In genomic region chr20:819680-820327, GRCh38 we compare ENCODE assay signal across 14 cellular contexts. TPM values are rescaled to one million over a fixed set of nuclear protein-coding genes. Genes with fewer than 3 reads are reported as not detected.
DNase-seq lines count a peak whose midpoint lies in the region; ATAC-seq and TF ChIP-seq lines count a peak whose summit lies in the region.
"Had no signal": no experiment of that assay in that cellular context is flagged by ENCODE, and none has a peak within 500 bp of the region (broad histone marks: within the 10 kb centered on the region; RNA-seq: fewer than 3 reads in every experiment).

No MANE protein-coding gene starts in this region.

- intact Hi-C loops in testis (cut with DNase I; ENCODE audit: low total_unique reads), result no loop called here

- no CpG with 5 or more reads among the region's 8 CpGs for WGBS in H9 (ENCODE audit: extremely low coverage, insufficient read length, low lambda C conversion rate)
- 89 to 91% methylated on average over 7 to 8 of the region's 8 CpGs for WGBS in testis, 2 donors

- no peak overlapping the region for H3K56ac ChIP-seq in H9 (ENCODE audit: insufficient read length, low read depth, low read length)

- no peaks in the 10 kb centered on the region for H3K27me3 Mint-ChIP-seq in activated T-cell treated with anti-CD3 and anti-CD28 coated beads, Interleukin-2, amount 50 U/mL, for 72 hours (ENCODE audit: low read depth)
- no peaks in the 10 kb centered on the region; the same call in 1 of the 2 replicates for H3K27me3 Mint-ChIP-seq in H9 (ENCODE audit: low read depth)
- H3K27me3 Mint-ChIP-seq in naive B cell, result peaks cover 13 to 33% (median 23%) of the 10 kb centered on the region in 3 donors

- H3K4me1 ChIP-seq in H9 (ENCODE audit: insufficient read depth, low read length), result no peaks in the 10 kb centered on the region
- peaks cover 22% of the 10 kb centered on the region for H3K4me1 ChIP-seq in testis

- TF ChIP-seq CTCF in H9 (conservative IDR thresholded peaks at IDR 0.05), result no peak
- no peak for TF ChIP-seq CTCF in testis (IDR thresholded peaks at IDR 0.05)

- H2AFZ ChIP-seq in H9 (ENCODE audit: low read length), result no peak overlapping the region

- no peaks in the 10 kb centered on the region for H3K79me1 ChIP-seq in H9 (ENCODE audit: insufficient read depth, low read depth, low read length, poor library complexity, severe bottlenecking)

- H3K36me3 ChIP-seq in testis (ENCODE audit: low read depth, missing control alignments), result no peaks in the 10 kb centered on the region
- H3K36me3 ChIP-seq: heart left ventricle, MG63, stomach, tibial artery had no signal

- H3K4me3 ChIP-seq in testis, result no peak overlapping the region
- H3K4me3 ChIP-seq: heart left ventricle, MG63, stomach, tibial artery had no signal

- H4K20me1 ChIP-seq in H9 (ENCODE audit: control insufficient read depth, insufficient read depth, insufficient read length), result no peaks in the 10 kb centered on the region

- H3T11ph ChIP-seq in H9 (ENCODE audit: low read length), result no peak overlapping the region

- peak overlapping the region; percentile 2 for H3K27ac Mint-ChIP-seq in activated T-cell treated with anti-CD3 and anti-CD28 coated beads, Interleukin-2, amount 50 U/mL, for 72 hours
- H3K27ac Mint-ChIP-seq in H9 (peak overlapping the region in 2 of 3 experiments; percentile 71 to 87; a peak in 3 of 7 replicates), naive B cell (peak overlapping the region in 4 of 6 donors; percentile 28 to 67 (median 50))

- no peak overlapping the region for H3K14ac ChIP-seq in H9 (ENCODE audit: insufficient read depth, low read length)

- H3K27me3 ChIP-seq in H9 (ENCODE audit: insufficient read depth, low read length) (no peaks in the 10 kb centered on the region), testis (no peaks in the 10 kb centered on the region)
- H3K27me3 ChIP-seq: MG63 had no signal

- no peak overlapping the region for H2BK12ac ChIP-seq in H9 (ENCODE audit: insufficient read length, low read depth, low read length)

- no peak overlapping the region for H3K18ac ChIP-seq in H9 (ENCODE audit: insufficient read length, low read depth, low read length)

- H4K5ac ChIP-seq in H9 (ENCODE audit: insufficient read length, low read depth, low read length), result no peak overlapping the region

- no peaks in the 10 kb centered on the region for H3K4me1 Mint-ChIP-seq in activated T-cell treated with anti-CD3 and anti-CD28 coated beads, Interleukin-2, amount 50 U/mL, for 72 hours (ENCODE audit: low read depth)
- H3K4me1 Mint-ChIP-seq in H9, result peaks cover 3 to 20% of the 10 kb centered on the region in 2 experiments
- peaks cover 8 to 17% (median 12%) of the 10 kb centered on the region in 3 donors for H3K4me1 Mint-ChIP-seq in naive B cell

- H3K27ac ChIP-seq in H9 (ENCODE audit: insufficient read length, low read depth, low read length), result no peak overlapping the region
- H3K27ac ChIP-seq in testis, result no peak overlapping the region
- H3K27ac ChIP-seq: stomach, tibial artery had no signal

- H4K91ac ChIP-seq in H9 (ENCODE audit: insufficient read length, low read depth, low read length), result no peak overlapping the region

- H3K4ac ChIP-seq in H9 (ENCODE audit: low read depth, low read length), result no peak overlapping the region

- no peaks in the 10 kb centered on the region for H3K36me3 Mint-ChIP-seq in activated T-cell treated with anti-CD3 and anti-CD28 coated beads, Interleukin-2, amount 50 U/mL, for 72 hours (ENCODE audit: insufficient read depth in 2 of 2)
- H3K36me3 Mint-ChIP-seq in H9 (ENCODE audit: insufficient read depth in 1 of 3, low read depth in 3 of 3) (peaks cover 0 to 4% (median 0%) of the 10 kb centered on the region in 3 experiments; a peak in 2 of 7 replicates), naive B cell (no peaks in the 10 kb centered on the region)

- H2BK20ac ChIP-seq in H9 (ENCODE audit: low read depth, low read length, poor library complexity, severe bottlenecking), result no peak overlapping the region

- H3K9ac ChIP-seq in H9 (ENCODE audit: extremely low read depth, insufficient read length, low read length), result no peak overlapping the region

- H3K4me3 Mint-ChIP-seq in activated T-cell treated with anti-CD3 and anti-CD28 coated beads, Interleukin-2, amount 50 U/mL, for 72 hours, result no peak overlapping the region
- H3K4me3 Mint-ChIP-seq in H9 (no peak overlapping the region), naive B cell (no peak overlapping the region)

- no peak overlapping the region for H2BK120ac ChIP-seq in H9 (ENCODE audit: low read depth, low read length, poor library complexity, severe bottlenecking)

- H3K23ac ChIP-seq in H9 (ENCODE audit: insufficient read length, low read depth, low read length), result no peak overlapping the region

- H3K4me2 ChIP-seq in H9 (ENCODE audit: insufficient read depth, insufficient read length, low read length), result no peak overlapping the region

- DNase-seq in activated T-cell treated with anti-CD3 and anti-CD28 coated beads, Interleukin-2, amount 50 U/mL, for 72 hours, result no peak
- DNase-seq in activated T-cell treated with anti-CD3 and anti-CD28 coated beads, Interleukin-2, amount 50 U/mL, for 1 hour, result no peak
- DNase-seq in H9 (no peak), naive B cell (no peak), testis (peak; percentile 10)
- DNase-seq: cortex of kidney had no signal

- H2AK5ac ChIP-seq in H9 (ENCODE audit: insufficient read length, low read length), result no peak overlapping the region

- no peak for ATAC-seq in activated T-cell treated with anti-CD3 and anti-CD28 coated beads, Interleukin-2, amount 50 U/mL, for 72 hours (replicated peaks in 1 of 2)
- no peak for ATAC-seq in naive B cell (ENCODE audit: low read depth in 2 of 2)
- ATAC-seq in GM19324 (IDR thresholded peaks at IDR 0.05; ENCODE audit: low FRiP score, unreplicated experiment), result no peak
- ATAC-seq in HG02759 (IDR thresholded peaks at IDR 0.05; ENCODE audit: unreplicated experiment), result no peak

- no peaks in the 10 kb centered on the region for H3K23me2 ChIP-seq in H9 (ENCODE audit: insufficient read length, low read depth, low read length, poor library complexity, severe bottlenecking)

- no peak for TF ChIP-seq POLR2A in testis (IDR thresholded peaks at IDR 0.05)

- H4K8ac ChIP-seq in H9 (replicated peaks; ENCODE audit: insufficient read length, low read depth, low read length), result no peak overlapping the region

- H3K9me3 ChIP-seq in H9 (ENCODE audit: control insufficient read depth, low read depth, low read length) (no peaks in the 10 kb centered on the region), testis (no peaks in the 10 kb centered on the region)
- H3K9me3 ChIP-seq: heart left ventricle, MG63, stomach, tibial artery had no signal

- no peak overlapping the region for H2BK15ac ChIP-seq in H9 (ENCODE audit: low read depth, low read length)

- H2BK5ac ChIP-seq in H9 (ENCODE audit: insufficient read length, low read length), result no peak overlapping the region

- H3K79me2 ChIP-seq in H9 (ENCODE audit: insufficient read depth, low read length), result no peaks in the 10 kb centered on the region

- no peaks in the 10 kb centered on the region for H3K9me3 Mint-ChIP-seq in activated T-cell treated with anti-CD3 and anti-CD28 coated beads, Interleukin-2, amount 50 U/mL, for 72 hours
- H3K9me3 Mint-ChIP-seq in H9 (peaks cover 5 to 12% of the 10 kb centered on the region in 2 experiments; a peak in 4 of 5 replicates), naive B cell (no peaks in the 10 kb centered on the region)

RNA-seq across cellular contexts. Expression of gene FAM110A, which starts 13.7 kb away (rescaled TPM):
- total RNA-seq in activated T-cell treated with anti-CD3 and anti-CD28 coated beads, Interleukin-2, amount 50 U/mL, for 72 hours, result 10 to 100 TPM; 21.1 to 24.5 TPM
- 10.3 and 11.5 TPM in 2 replicates for total RNA-seq in H9 (2021)
- 10 to 100 TPM in 4 of 6 donors, 1 to 10 TPM in 2; 8.9 to 18.9 (median 12.4) TPM for polyA plus RNA-seq in naive B cell (ENCODE audit: low read depth in 6 of 6)
- 1 to 10 TPM; 5.1 to 7.7 TPM for total RNA-seq in testis
- polyA plus RNA-seq in testis (ENCODE audit: insufficient read depth, low read depth, low replicate concordance), result 5.5 TPM

RNA-seq across cellular contexts. Expression of gene SLC52A3, which starts 51.5 kb away (rescaled TPM):
- not detected for total RNA-seq in activated T-cell treated with anti-CD3 and anti-CD28 coated beads, Interleukin-2, amount 50 U/mL, for 72 hours
- 3.2 and 3.3 TPM in 2 replicates for total RNA-seq in H9 (2021)
- not detected for polyA plus RNA-seq in naive B cell (ENCODE audit: low read depth in 6 of 6)
- total RNA-seq in testis, result 100 to 1,000 TPM; 187 to 247 TPM
- polyA plus RNA-seq in testis (ENCODE audit: insufficient read depth, low read depth, low replicate concordance), result 130 TPM
- total RNA-seq: skeletal muscle tissue had no signal
- polyA plus RNA-seq: BJ had no signal

Comparison
In these comparisons a context has a peak if more than half of its experiments do, and no peak if none do; other contexts are left out.
1. H3K27ac Mint-ChIP-seq: peak in every context shown above with its lines; median percentile 79 in H9; 50 in naive B cell; 2 in activated T-cell treated with anti-CD3 and anti-CD28 coated beads, Interleukin-2, amount 50 U/mL, for 72 hours.
2. RNA of gene SLC52A3, which starts 51.5 kb away (total RNA-seq): 187 to 247 TPM in testis; 3.2 to 3.3 TPM in H9 and not detected in activated T-cell treated with anti-CD3 and anti-CD28 coated beads, Interleukin-2, amount 50 U/mL, for 72 hours; every median in the first group is over 10 times any median in the second.